In the genomic region with DNA sequence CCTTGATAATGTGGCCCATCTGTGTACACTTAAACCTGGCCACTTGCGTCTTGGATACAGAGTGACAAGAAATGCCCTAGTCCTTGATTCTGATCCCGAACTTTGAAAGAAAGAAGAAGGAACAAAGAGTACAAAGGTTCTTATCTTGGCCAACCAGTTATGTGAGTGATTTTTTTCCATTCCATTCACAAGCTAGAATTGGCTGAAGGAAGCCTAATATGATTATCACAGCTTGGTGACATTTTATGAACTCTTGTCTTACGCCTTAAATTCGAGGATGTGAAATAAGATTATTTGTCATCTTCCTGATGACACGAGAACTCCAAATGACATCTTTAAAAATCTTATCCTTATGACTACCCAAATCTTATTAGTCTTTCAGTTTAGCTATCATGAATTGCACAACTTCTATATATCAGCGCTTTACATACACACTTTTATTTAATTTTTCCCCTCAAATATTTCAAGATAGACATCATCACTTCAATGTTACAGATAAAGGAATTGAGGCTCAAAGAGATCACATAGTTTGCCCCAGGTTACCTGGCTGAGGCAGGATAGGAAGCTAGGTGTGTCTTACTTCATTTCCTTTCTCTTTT, we compare ENCODE assay signal across 1 cellular context.
A peak's percentile ranks its signal among the peaks of the same experiment; 100 is the strongest.
TF ChIP-seq lines count a peak whose summit lies in the region.

No MANE protein-coding gene starts in this region.

TF ChIP-seq in K562, 482 proteins besides CTCF, POLR2A, EP300 and RAD21 (continued from another document and continues in another):
- TF ChIP-seq, protein P1, sequence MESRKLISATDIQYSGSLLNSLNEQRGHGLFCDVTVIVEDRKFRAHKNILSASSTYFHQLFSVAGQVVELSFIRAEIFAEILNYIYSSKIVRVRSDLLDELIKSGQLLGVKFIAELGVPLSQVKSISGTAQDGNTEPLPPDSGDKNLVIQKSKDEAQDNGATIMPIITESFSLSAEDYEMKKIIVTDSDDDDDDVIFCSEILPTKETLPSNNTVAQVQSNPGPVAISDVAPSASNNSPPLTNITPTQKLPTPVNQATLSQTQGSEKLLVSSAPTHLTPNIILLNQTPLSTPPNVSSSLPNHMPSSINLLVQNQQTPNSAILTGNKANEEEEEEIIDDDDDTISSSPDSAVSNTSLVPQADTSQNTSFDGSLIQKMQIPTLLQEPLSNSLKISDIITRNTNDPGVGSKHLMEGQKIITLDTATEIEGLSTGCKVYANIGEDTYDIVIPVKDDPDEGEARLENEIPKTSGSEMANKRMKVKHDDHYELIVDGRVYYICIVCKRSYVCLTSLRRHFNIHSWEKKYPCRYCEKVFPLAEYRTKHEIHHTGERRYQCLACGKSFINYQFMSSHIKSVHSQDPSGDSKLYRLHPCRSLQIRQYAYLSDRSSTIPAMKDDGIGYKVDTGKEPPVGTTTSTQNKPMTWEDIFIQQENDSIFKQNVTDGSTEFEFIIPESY (CRISPR knock-in tag; IDR thresholded peaks at IDR 0.05), result no peak
- TF ChIP-seq TRIM28 (IDR thresholded peaks at IDR 0.05), result no peak
- TF ChIP-seq, protein P2, sequence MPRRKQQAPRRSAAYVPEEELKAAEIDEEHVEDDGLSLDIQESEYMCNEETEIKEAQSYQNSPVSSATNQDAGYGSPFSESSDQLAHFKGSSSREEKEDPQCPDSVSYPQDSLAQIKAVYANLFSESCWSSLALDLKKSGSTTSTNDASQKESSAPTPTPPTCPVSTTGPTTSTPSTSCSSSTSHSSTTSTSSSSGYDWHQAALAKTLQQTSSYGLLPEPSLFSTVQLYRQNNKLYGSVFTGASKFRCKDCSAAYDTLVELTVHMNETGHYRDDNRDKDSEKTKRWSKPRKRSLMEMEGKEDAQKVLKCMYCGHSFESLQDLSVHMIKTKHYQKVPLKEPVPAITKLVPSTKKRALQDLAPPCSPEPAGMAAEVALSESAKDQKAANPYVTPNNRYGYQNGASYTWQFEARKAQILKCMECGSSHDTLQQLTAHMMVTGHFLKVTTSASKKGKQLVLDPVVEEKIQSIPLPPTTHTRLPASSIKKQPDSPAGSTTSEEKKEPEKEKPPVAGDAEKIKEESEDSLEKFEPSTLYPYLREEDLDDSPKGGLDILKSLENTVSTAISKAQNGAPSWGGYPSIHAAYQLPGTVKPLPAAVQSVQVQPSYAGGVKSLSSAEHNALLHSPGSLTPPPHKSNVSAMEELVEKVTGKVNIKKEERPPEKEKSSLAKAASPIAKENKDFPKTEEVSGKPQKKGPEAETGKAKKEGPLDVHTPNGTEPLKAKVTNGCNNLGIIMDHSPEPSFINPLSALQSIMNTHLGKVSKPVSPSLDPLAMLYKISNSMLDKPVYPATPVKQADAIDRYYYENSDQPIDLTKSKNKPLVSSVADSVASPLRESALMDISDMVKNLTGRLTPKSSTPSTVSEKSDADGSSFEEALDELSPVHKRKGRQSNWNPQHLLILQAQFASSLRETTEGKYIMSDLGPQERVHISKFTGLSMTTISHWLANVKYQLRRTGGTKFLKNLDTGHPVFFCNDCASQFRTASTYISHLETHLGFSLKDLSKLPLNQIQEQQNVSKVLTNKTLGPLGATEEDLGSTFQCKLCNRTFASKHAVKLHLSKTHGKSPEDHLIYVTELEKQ (CRISPR knock-in tag; IDR thresholded peaks at IDR 0.05), result no peak
- no peak for TF ChIP-seq XRCC3 (IDR thresholded peaks at IDR 0.05)
- TF ChIP-seq NCOA4 (IDR thresholded peaks at IDR 0.05; ENCODE audit: partially characterized antibody), result no peak
- no peak for TF ChIP-seq TCF7L2 (IDR thresholded peaks at IDR 0.05; ENCODE audit: low read depth, low read length)
- TF ChIP-seq RBM25 (IDR thresholded peaks at IDR 0.05; ENCODE audit: low read depth, low read length, severe bottlenecking), result no peak
- TF ChIP-seq EHMT2 (IDR thresholded peaks at IDR 0.05), result 0 out of 2 replicates have a peak, but pooled peaks have one; percentile 9
- TF ChIP-seq, protein P3, sequence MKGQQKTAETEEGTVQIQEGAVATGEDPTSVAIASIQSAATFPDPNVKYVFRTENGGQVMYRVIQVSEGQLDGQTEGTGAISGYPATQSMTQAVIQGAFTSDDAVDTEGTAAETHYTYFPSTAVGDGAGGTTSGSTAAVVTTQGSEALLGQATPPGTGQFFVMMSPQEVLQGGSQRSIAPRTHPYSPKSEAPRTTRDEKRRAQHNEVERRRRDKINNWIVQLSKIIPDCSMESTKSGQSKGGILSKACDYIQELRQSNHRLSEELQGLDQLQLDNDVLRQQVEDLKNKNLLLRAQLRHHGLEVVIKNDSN (CRISPR knock-in tag; IDR thresholded peaks at IDR 0.05), result no peak
- TF ChIP-seq ZBTB17 (CRISPR knock-in tag; IDR thresholded peaks at IDR 0.05), result no peak
- TF ChIP-seq STAT5B (CRISPR knock-in tag; IDR thresholded peaks at IDR 0.05), result no peak
- TF ChIP-seq, protein P4, sequence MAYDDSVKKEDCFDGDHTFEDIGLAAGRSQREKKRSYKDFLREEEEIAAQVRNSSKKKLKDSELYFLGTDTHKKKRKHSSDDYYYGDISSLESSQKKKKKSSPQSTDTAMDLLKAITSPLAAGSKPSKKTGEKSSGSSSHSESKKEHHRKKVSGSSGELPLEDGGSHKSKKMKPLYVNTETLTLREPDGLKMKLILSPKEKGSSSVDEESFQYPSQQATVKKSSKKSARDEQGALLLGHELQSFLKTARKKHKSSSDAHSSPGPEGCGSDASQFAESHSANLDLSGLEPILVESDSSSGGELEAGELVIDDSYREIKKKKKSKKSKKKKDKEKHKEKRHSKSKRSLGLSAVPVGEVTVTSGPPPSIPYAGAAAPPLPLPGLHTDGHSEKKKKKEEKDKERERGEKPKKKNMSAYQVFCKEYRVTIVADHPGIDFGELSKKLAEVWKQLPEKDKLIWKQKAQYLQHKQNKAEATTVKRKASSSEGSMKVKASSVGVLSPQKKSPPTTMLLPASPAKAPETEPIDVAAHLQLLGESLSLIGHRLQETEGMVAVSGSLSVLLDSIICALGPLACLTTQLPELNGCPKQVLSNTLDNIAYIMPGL (CRISPR knock-in tag; IDR thresholded peaks at IDR 0.05), result no peak
- no peak for TF ChIP-seq CBX1 (IDR thresholded peaks at IDR 0.05; ENCODE audit: low read depth)
- TF ChIP-seq ZNF778 (CRISPR knock-in tag; IDR thresholded peaks at IDR 0.05), result no peak
- peak; percentile 45; the same call in 1 of the 2 replicates for TF ChIP-seq CBFA2T2 (conservative IDR thresholded peaks at IDR 0.05)
- TF ChIP-seq RB1 (IDR thresholded peaks at IDR 0.05; ENCODE audit: low read depth), result no peak
- no peak for TF ChIP-seq MBD2 (IDR thresholded peaks at IDR 0.05; ENCODE audit: borderline replicate concordance, low read depth)
- no peak for TF ChIP-seq GATA2 (CRISPR knock-in tag; IDR thresholded peaks at IDR 0.05)
- TF ChIP-seq HNRNPK (IDR thresholded peaks at IDR 0.05; ENCODE audit: low read depth, low read length, poor library complexity, severe bottlenecking), result no peak
- no peak for TF ChIP-seq SP2 (IDR thresholded peaks at IDR 0.05; ENCODE audit: extremely low read depth, low read depth, low read length, poor library complexity, severe bottlenecking)
- TF ChIP-seq SETDB1 (IDR thresholded peaks at IDR 0.05; ENCODE audit: low read length), result no peak
- TF ChIP-seq NR4A1 (CRISPR knock-in tag; IDR thresholded peaks at IDR 0.05), result no peak
- no peak for TF ChIP-seq NR4A1 (tag; IDR thresholded peaks at IDR 0.05)
- no peak for TF ChIP-seq POLR3G (IDR thresholded peaks at IDR 0.05; ENCODE audit: extremely low read depth, insufficient read length, insufficient replicate concordance)
- TF ChIP-seq SNRNP70 (optimal IDR thresholded peaks at IDR 0.05; ENCODE audit: low read depth, low read length), result no peak
- no peak for TF ChIP-seq RNF2 (IDR thresholded peaks at IDR 0.05)
- no peak for TF ChIP-seq HEY1 (CRISPR knock-in tag; IDR thresholded peaks at IDR 0.05; ENCODE audit: borderline replicate concordance)
- no peak for TF ChIP-seq ELF4 (CRISPR knock-in tag; IDR thresholded peaks at IDR 0.05)
- peak; percentile 78 for TF ChIP-seq CEBPB (tag; IDR thresholded peaks at IDR 0.05)
- no peak for TF ChIP-seq CHD2 (IDR thresholded peaks at IDR 0.05; ENCODE audit: low read depth, low read length)
- no peak for TF ChIP-seq BCOR (IDR thresholded peaks at IDR 0.05)
- no peak for TF ChIP-seq PHF8 (IDR thresholded peaks at IDR 0.05; ENCODE audit: borderline replicate concordance, low read length)
- TF ChIP-seq STAT5A (IDR thresholded peaks at IDR 0.05; ENCODE audit: borderline replicate concordance, low read length), result no peak
- no peak for TF ChIP-seq SREBF1 (IDR thresholded peaks at IDR 0.05; ENCODE audit: borderline replicate concordance, low read depth, low read length)
- no peak for TF ChIP-seq SUPT5H (IDR thresholded peaks at IDR 0.05)
- no peak for TF ChIP-seq U2AF2 (optimal IDR thresholded peaks at IDR 0.05; ENCODE audit: low read depth, low read length)
- TF ChIP-seq ZZZ3 (IDR thresholded peaks at IDR 0.05), result no peak
- TF ChIP-seq MAZ (CRISPR knock-in tag; conservative IDR thresholded peaks at IDR 0.05 in 1 of 2, IDR thresholded peaks at IDR 0.05 in 1 of 2), result no peak
- no peak for TF ChIP-seq ZNF589 (CRISPR knock-in tag; IDR thresholded peaks at IDR 0.05; ENCODE audit: low read depth)
- TF ChIP-seq BRD9 (IDR thresholded peaks at IDR 0.05; ENCODE audit: low read depth, partially characterized antibody), result no peak
- no peak for TF ChIP-seq ZNF3 (CRISPR knock-in tag; IDR thresholded peaks at IDR 0.05)
- TF ChIP-seq, protein P5, sequence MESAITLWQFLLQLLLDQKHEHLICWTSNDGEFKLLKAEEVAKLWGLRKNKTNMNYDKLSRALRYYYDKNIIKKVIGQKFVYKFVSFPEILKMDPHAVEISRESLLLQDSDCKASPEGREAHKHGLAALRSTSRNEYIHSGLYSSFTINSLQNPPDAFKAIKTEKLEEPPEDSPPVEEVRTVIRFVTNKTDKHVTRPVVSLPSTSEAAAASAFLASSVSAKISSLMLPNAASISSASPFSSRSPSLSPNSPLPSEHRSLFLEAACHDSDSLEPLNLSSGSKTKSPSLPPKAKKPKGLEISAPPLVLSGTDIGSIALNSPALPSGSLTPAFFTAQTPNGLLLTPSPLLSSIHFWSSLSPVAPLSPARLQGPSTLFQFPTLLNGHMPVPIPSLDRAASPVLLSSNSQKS (CRISPR knock-in tag; IDR thresholded peaks at IDR 0.05), result no peak
- TF ChIP-seq ZNF146 (CRISPR knock-in tag; IDR thresholded peaks at IDR 0.05; ENCODE audit: unreplicated experiment), result no peak
- TF ChIP-seq CBX2 (IDR thresholded peaks at IDR 0.05; ENCODE audit: insufficient read depth, low read length, poor library complexity, severe bottlenecking), result no peak
- TF ChIP-seq ZKSCAN1 (IDR thresholded peaks at IDR 0.05; ENCODE audit: low read depth, low read length), result no peak
- TF ChIP-seq FOS (IDR thresholded peaks at IDR 0.05; ENCODE audit: extremely low read depth, insufficient read length), result no peak
- peak; percentile 53; the same call in 1 of the 2 replicates for TF ChIP-seq FOXJ2 (tag; IDR thresholded peaks at IDR 0.05)
- TF ChIP-seq, protein P6, sequence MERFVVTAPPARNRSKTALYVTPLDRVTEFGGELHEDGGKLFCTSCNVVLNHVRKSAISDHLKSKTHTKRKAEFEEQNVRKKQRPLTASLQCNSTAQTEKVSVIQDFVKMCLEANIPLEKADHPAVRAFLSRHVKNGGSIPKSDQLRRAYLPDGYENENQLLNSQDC (CRISPR knock-in tag; IDR thresholded peaks at IDR 0.05), result no peak
- TF ChIP-seq TAF7 (tag; IDR thresholded peaks at IDR 0.05), result no peak
- TF ChIP-seq, protein P7, sequence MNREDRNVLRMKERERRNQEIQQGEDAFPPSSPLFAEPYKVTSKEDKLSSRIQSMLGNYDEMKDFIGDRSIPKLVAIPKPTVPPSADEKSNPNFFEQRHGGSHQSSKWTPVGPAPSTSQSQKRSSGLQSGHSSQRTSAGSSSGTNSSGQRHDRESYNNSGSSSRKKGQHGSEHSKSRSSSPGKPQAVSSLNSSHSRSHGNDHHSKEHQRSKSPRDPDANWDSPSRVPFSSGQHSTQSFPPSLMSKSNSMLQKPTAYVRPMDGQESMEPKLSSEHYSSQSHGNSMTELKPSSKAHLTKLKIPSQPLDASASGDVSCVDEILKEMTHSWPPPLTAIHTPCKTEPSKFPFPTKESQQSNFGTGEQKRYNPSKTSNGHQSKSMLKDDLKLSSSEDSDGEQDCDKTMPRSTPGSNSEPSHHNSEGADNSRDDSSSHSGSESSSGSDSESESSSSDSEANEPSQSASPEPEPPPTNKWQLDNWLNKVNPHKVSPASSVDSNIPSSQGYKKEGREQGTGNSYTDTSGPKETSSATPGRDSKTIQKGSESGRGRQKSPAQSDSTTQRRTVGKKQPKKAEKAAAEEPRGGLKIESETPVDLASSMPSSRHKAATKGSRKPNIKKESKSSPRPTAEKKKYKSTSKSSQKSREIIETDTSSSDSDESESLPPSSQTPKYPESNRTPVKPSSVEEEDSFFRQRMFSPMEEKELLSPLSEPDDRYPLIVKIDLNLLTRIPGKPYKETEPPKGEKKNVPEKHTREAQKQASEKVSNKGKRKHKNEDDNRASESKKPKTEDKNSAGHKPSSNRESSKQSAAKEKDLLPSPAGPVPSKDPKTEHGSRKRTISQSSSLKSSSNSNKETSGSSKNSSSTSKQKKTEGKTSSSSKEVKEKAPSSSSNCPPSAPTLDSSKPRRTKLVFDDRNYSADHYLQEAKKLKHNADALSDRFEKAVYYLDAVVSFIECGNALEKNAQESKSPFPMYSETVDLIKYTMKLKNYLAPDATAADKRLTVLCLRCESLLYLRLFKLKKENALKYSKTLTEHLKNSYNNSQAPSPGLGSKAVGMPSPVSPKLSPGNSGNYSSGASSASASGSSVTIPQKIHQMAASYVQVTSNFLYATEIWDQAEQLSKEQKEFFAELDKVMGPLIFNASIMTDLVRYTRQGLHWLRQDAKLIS (CRISPR knock-in tag; IDR thresholded peaks at IDR 0.05), result no peak
- TF ChIP-seq EWSR1 (IDR thresholded peaks at IDR 0.05; ENCODE audit: borderline replicate concordance, low read depth, partially characterized antibody), result no peak
- TF ChIP-seq, protein P8, sequence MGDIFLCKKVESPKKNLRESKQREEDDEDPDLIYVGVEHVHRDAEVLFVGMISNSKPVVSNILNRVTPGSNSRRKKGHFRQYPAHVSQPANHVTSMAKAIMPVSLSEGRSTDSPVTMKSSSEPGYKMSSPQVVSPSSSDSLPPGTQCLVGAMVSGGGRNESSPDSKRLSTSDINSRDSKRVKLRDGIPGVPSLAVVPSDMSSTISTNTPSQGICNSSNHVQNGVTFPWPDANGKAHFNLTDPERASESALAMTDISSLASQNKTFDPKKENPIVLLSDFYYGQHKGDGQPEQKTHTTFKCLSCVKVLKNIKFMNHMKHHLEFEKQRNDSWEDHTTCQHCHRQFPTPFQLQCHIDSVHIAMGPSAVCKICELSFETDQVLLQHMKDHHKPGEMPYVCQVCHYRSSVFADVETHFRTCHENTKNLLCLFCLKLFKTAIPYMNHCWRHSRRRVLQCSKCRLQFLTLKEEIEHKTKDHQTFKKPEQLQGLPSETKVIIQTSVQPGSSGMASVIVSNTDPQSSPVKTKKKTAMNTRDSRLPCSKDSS (IDR thresholded peaks at IDR 0.05; ENCODE audit: low read depth, partially characterized antibody), result no peak
- TF ChIP-seq CREB1 (IDR thresholded peaks at IDR 0.05), result no peak
- TF ChIP-seq CREB1 (CRISPR knock-in tag; IDR thresholded peaks at IDR 0.05), result no peak
- no peak for TF ChIP-seq TAF15 (IDR thresholded peaks at IDR 0.05; ENCODE audit: low read depth, low read length)
- TF ChIP-seq, protein P9, sequence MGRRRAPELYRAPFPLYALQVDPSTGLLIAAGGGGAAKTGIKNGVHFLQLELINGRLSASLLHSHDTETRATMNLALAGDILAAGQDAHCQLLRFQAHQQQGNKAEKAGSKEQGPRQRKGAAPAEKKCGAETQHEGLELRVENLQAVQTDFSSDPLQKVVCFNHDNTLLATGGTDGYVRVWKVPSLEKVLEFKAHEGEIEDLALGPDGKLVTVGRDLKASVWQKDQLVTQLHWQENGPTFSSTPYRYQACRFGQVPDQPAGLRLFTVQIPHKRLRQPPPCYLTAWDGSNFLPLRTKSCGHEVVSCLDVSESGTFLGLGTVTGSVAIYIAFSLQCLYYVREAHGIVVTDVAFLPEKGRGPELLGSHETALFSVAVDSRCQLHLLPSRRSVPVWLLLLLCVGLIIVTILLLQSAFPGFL (CRISPR knock-in tag; IDR thresholded peaks at IDR 0.05), result no peak
- TF ChIP-seq NFE2 (IDR thresholded peaks at IDR 0.05; ENCODE audit: low read depth), result no peak
